ENCODE assay signal across 19 cellular contexts in genomic region chr22:50173221-50173982, GRCh38. TPM values are rescaled to one million over a fixed set of nuclear protein-coding genes. Genes with fewer than 3 reads are reported as not detected.
DNase-seq lines count a peak whose midpoint lies in the region; ATAC-seq and TF ChIP-seq lines count a peak whose summit lies in the region.
"Had no signal": no experiment of that assay in that cellular context is flagged by ENCODE, and none has a peak within 500 bp of the region (broad histone marks: within the 10 kb centered on the region; RNA-seq: fewer than 3 reads in every experiment).

No MANE protein-coding gene starts in this region.

- no peak overlapping the region for H3K27ac Mint-ChIP-seq in activated CD4-positive, alpha-beta T cell treated with anti-CD3 and anti-CD28 coated beads for 36 hours
- no peak overlapping the region for H3K27ac Mint-ChIP-seq in activated CD4-positive, alpha-beta T cell treated with anti-CD3 and anti-CD28 coated beads, Interleukin-2, amount 10 ng/mL, durations not matched to agents 7 days and 5 days
- H3K27ac Mint-ChIP-seq: activated T-helper 17 cell treated with anti-CD3 and anti-CD28 coated beads, Interleukin-2, amount 50 U/mL, for 72 hours had no signal

- H3K79me2 ChIP-seq in Karpas-422 (ENCODE audit: low read length) (no peaks in the 10 kb centered on the region), mesendoderm (ENCODE audit: control insufficient read depth, insufficient read depth, low read length) (no peaks in the 10 kb centered on the region)

- no peaks in the 10 kb centered on the region for H3K9me3 ChIP-seq in Karpas-422 (ENCODE audit: low read length)
- no peaks in the 10 kb centered on the region for H3K9me3 ChIP-seq in spleen
- H3K9me3 ChIP-seq: colonic mucosa, esophagus muscularis mucosa, heart left ventricle, psoas muscle, tibial artery had no signal

- H3K27me3 ChIP-seq in Karpas-422 (ENCODE audit: low read length) = no peaks in the 10 kb centered on the region
- peaks cover 0 to 89% (median 49%) of the 10 kb centered on the region in 7 donors for H3K27me3 ChIP-seq in spleen (replicated peaks in 1 of 7)
- peaks cover 7% of the 10 kb centered on the region for H3K27me3 ChIP-seq in mesendoderm (ENCODE audit: insufficient read depth, low read length, poor library complexity)

- H3K9ac ChIP-seq in Karpas-422 (ENCODE audit: low read length) (no peak overlapping the region), mesendoderm (ENCODE audit: low read length) (no peak overlapping the region)

- no peak overlapping the region for H3K4me3 ChIP-seq in Karpas-422 (ENCODE audit: low read length)
- H3K4me3 ChIP-seq in spleen = no peak overlapping the region
- H3K4me3 ChIP-seq in mesendoderm (ENCODE audit: low read length) = no peak overlapping the region
- H3K4me3 ChIP-seq: colonic mucosa, esophagus muscularis mucosa, heart left ventricle, psoas muscle, tibial artery had no signal

- ATAC-seq in activated CD4-positive, alpha-beta T cell treated with anti-CD3 and anti-CD28 coated beads for 36 hours = no peak
- ATAC-seq in GM21367 (IDR thresholded peaks at IDR 0.05; ENCODE audit: unreplicated experiment) = no peak
- ATAC-seq: activated T-helper 17 cell treated with anti-CD3 and anti-CD28 coated beads, Interleukin-2, amount 50 U/mL, for 72 hours; HCT116; heart left ventricle had no signal

- no peak overlapping the region for H3K4me3 Mint-ChIP-seq in activated CD4-positive, alpha-beta T cell treated with anti-CD3 and anti-CD28 coated beads for 36 hours
- no peak overlapping the region for H3K4me3 Mint-ChIP-seq in activated CD4-positive, alpha-beta T cell treated with anti-CD3 and anti-CD28 coated beads, Interleukin-2, amount 10 ng/mL, durations not matched to agents 7 days and 5 days

- no peak for TF ChIP-seq CTCF in spleen (IDR thresholded peaks at IDR 0.05 in 8 of 11, conservative IDR thresholded peaks at IDR 0.05 in 3 of 11)

- CTCF ChIA-PET in activated CD4-positive, alpha-beta T cell treated with anti-CD3 and anti-CD28 coated beads for 36 hours (lab: Charles Lee) = no interaction called here
- CTCF ChIA-PET in activated CD4-positive, alpha-beta T cell treated with anti-CD3 and anti-CD28 coated beads, Interleukin-2, amount 10 ng/mL, durations not matched to agents 7 days and 5 days (lab: Charles Lee) = interaction anchor here (0.7 to 1.0 kb wide), 2 partner anchors 9 to 11 kb away, joined by 3 read pairs; no protein-coding TSS in a partner anchor

- H3K4me1 Mint-ChIP-seq in activated CD4-positive, alpha-beta T cell treated with anti-CD3 and anti-CD28 coated beads for 36 hours = peaks cover 2% of the 10 kb centered on the region
- H3K4me1 Mint-ChIP-seq in activated CD4-positive, alpha-beta T cell treated with anti-CD3 and anti-CD28 coated beads, Interleukin-2, amount 10 ng/mL, durations not matched to agents 7 days and 5 days = peaks cover 6% of the 10 kb centered on the region

- H3K23ac ChIP-seq in mesendoderm (ENCODE audit: low read length) = no peak overlapping the region

- H4K20me1 ChIP-seq in Karpas-422 (ENCODE audit: insufficient read depth, low read depth, low read length) = no peaks in the 10 kb centered on the region

- H3K4me2 ChIP-seq in Karpas-422 (ENCODE audit: low read depth, low read length, poor library complexity, severe bottlenecking) (no peak overlapping the region), mesendoderm (ENCODE audit: low read length) (no peak overlapping the region)

- H3K4me1 ChIP-seq in Karpas-422 (ENCODE audit: low read length) (peaks cover 8% of the 10 kb centered on the region), spleen (peaks cover 4 to 52% (median 30%) of the 10 kb centered on the region in 6 donors), mesendoderm (ENCODE audit: control insufficient read depth, low read depth, low read length) (no peaks in the 10 kb centered on the region)
- H3K4me1 ChIP-seq: colonic mucosa, psoas muscle had no signal

- peak; percentile 11 for DNase-seq in activated CD4-positive, alpha-beta T cell treated with anti-CD3 and anti-CD28 coated beads for 36 hours
- no peak for DNase-seq in activated CD4-positive, alpha-beta T cell treated with anti-CD3 and anti-CD28 coated beads, Interleukin-2, amount 10 ng/mL, durations not matched to agents 7 days and 5 days
- peak; percentile 76 for DNase-seq in Karpas-422
- peak; percentile 57 for DNase-seq in UCSD-AML1 (lab: John Stamatoyannopoulos, UW; ENCODE audit: unreplicated experiment)
- DNase-seq in spleen = peak; percentile 85
- no peak for DNase-seq in NCI-H524 (lab: John Stamatoyannopoulos, UW)
- no peak for DNase-seq in mesendoderm
- DNase-seq: 8988T; activated CD4-positive, alpha-beta T cell treated with anti-CD3 and anti-CD28 coated beads, Interleukin-2, amount 50 U/mL, for 48 hours; colonic mucosa; NCI-H2029; NCI-H526 treated with DMSO at 0.1 percent for 48 hours; tibial artery had no signal

- H3K27ac ChIP-seq in Karpas-422 (ENCODE audit: low read length) (no peak overlapping the region), spleen (no peak overlapping the region), mesendoderm (ENCODE audit: low read depth, low read length) (no peak overlapping the region)
- H3K27ac ChIP-seq: colonic mucosa, esophagus muscularis mucosa, heart left ventricle, psoas muscle, tibial artery had no signal

- H3K79me1 ChIP-seq in mesendoderm (ENCODE audit: low read length) = no peaks in the 10 kb centered on the region

- H2BK120ac ChIP-seq in mesendoderm (ENCODE audit: low read depth, low read length) = no peak overlapping the region

- no peak overlapping the region for H4K8ac ChIP-seq in mesendoderm (ENCODE audit: low read depth, low read length)

- TF ChIP-seq POLR2A in spleen (IDR thresholded peaks at IDR 0.05) = no peak

- H3K9me3 Mint-ChIP-seq in activated CD4-positive, alpha-beta T cell treated with anti-CD3 and anti-CD28 coated beads for 36 hours (ENCODE audit: low read depth) = no peaks in the 10 kb centered on the region
- H3K9me3 Mint-ChIP-seq in activated CD4-positive, alpha-beta T cell treated with anti-CD3 and anti-CD28 coated beads, Interleukin-2, amount 10 ng/mL, durations not matched to agents 7 days and 5 days = no peaks in the 10 kb centered on the region
- H3K9me3 Mint-ChIP-seq: activated T-helper 17 cell treated with anti-CD3 and anti-CD28 coated beads, Interleukin-2, amount 50 U/mL, for 72 hours had no signal

- no peak overlapping the region for H3K56ac ChIP-seq in mesendoderm (ENCODE audit: low read length)

- no peaks in the 10 kb centered on the region for H3K9me2 ChIP-seq in Karpas-422 (replicated peaks; ENCODE audit: insufficient read depth, low read length)

- H3K18ac ChIP-seq in mesendoderm (ENCODE audit: low read length) = no peak overlapping the region

- H2AK5ac ChIP-seq in mesendoderm (ENCODE audit: low read length) = no peak overlapping the region

- intact Hi-C loops in activated CD4-positive, alpha-beta T cell treated with anti-CD3 and anti-CD28 coated beads for 36 hours (cut with DNase I, micrococcal nuclease) = no loop called here
- intact Hi-C loops in spleen (cut with DNase I; ENCODE audit: low total_unique reads) = no loop called here

- H3K4ac ChIP-seq in mesendoderm (ENCODE audit: low read depth, low read length) = no peak overlapping the region

- H3K36me3 ChIP-seq in Karpas-422 (ENCODE audit: insufficient read depth, low read length) = no peaks in the 10 kb centered on the region
- no peaks in the 10 kb centered on the region for H3K36me3 ChIP-seq in spleen
- no peaks in the 10 kb centered on the region for H3K36me3 ChIP-seq in mesendoderm (ENCODE audit: control insufficient read depth, insufficient read depth, low read length)
- H3K36me3 ChIP-seq: colonic mucosa, esophagus muscularis mucosa, heart left ventricle, tibial artery had no signal

- H2BK15ac ChIP-seq in mesendoderm (replicated peaks; ENCODE audit: low read depth) = no peak overlapping the region

- H2AFZ ChIP-seq in Karpas-422 (ENCODE audit: low read length) = no peak overlapping the region

- H3K36me3 Mint-ChIP-seq in activated CD4-positive, alpha-beta T cell treated with anti-CD3 and anti-CD28 coated beads for 36 hours (ENCODE audit: low read depth) = no peaks in the 10 kb centered on the region
- no peaks in the 10 kb centered on the region for H3K36me3 Mint-ChIP-seq in activated CD4-positive, alpha-beta T cell treated with anti-CD3 and anti-CD28 coated beads, Interleukin-2, amount 10 ng/mL, durations not matched to agents 7 days and 5 days (ENCODE audit: low read depth)

- 41 to 61% (median 46%) methylated on average over 23 to 31 of the region's 31 CpGs for WGBS in spleen, 5 donors
- WGBS in mesendoderm (ENCODE audit: extremely low coverage, insufficient coverage, low lambda C conversion rate) = no CpG with 5 or more reads among the region's 31 CpGs

- H3K27me3 Mint-ChIP-seq in activated CD4-positive, alpha-beta T cell treated with anti-CD3 and anti-CD28 coated beads for 36 hours = peaks cover 22% of the 10 kb centered on the region
- H3K27me3 Mint-ChIP-seq in activated CD4-positive, alpha-beta T cell treated with anti-CD3 and anti-CD28 coated beads, Interleukin-2, amount 10 ng/mL, durations not matched to agents 7 days and 5 days = peaks cover 27% of the 10 kb centered on the region

- no peak overlapping the region for H2BK5ac ChIP-seq in mesendoderm (ENCODE audit: low read length)

- H4K5ac ChIP-seq in mesendoderm (ENCODE audit: low read length) = no peak overlapping the region

- POLR2A ChIA-PET in activated CD4-positive, alpha-beta T cell treated with anti-CD3 and anti-CD28 coated beads for 36 hours (lab: Charles Lee) = interaction anchor here (0.7 kb wide), 1 partner anchor 17 kb away, joined by 8 read pairs; no protein-coding TSS in a partner anchor
- POLR2A ChIA-PET in activated CD4-positive, alpha-beta T cell treated with anti-CD3 and anti-CD28 coated beads, Interleukin-2, amount 10 ng/mL, durations not matched to agents 7 days and 5 days (lab: Charles Lee) = no interaction called here

RNA-seq across cellular contexts. Expression of gene PANX2, which starts 2.9 kb away (rescaled TPM):
- total RNA-seq in activated CD4-positive, alpha-beta T cell treated with anti-CD3 and anti-CD28 coated beads for 36 hours = 1 to 10 TPM; 2.2 to 2.7 TPM
- total RNA-seq in activated CD4-positive, alpha-beta T cell treated with anti-CD3 and anti-CD28 coated beads, Interleukin-2, amount 10 ng/mL, durations not matched to agents 7 days and 5 days = under 1 TPM; 0.10 TPM
- not detected in 2 replicates for total RNA-seq in Karpas-422 (2014; rRNA removed; shearing (Covaris generic); ENCODE audit: low replicate concordance)
- total RNA-seq in spleen = 1 to 10 TPM in 6 of 7 donors, under 1 TPM in 1; 0.39 to 4.6 (median 2.4) TPM
- under 1 TPM; 0.11 to 0.67 (median 0.24) TPM for polyA plus RNA-seq in spleen
- polyA plus RNA-seq in mesendoderm (2013, experiment 1 of 2) = 1.1 TPM
- polyA plus RNA-seq in mesendoderm (2013, experiment 2 of 2) = 1.1 TPM
- total RNA-seq: colonic mucosa had no signal

RNA-seq across cellular contexts. Expression of gene TRABD, which starts 12.3 kb away (rescaled TPM):
- total RNA-seq in activated CD4-positive, alpha-beta T cell treated with anti-CD3 and anti-CD28 coated beads for 36 hours = 10 to 100 TPM; 60.7 to 74.5 TPM
- total RNA-seq in activated CD4-positive, alpha-beta T cell treated with anti-CD3 and anti-CD28 coated beads, Interleukin-2, amount 10 ng/mL, durations not matched to agents 7 days and 5 days = 100 to 1,000 TPM; 112 to 138 TPM
- total RNA-seq in Karpas-422 (2014; rRNA removed; shearing (Covaris generic); ENCODE audit: low replicate concordance) = 46.7 and 117 TPM in 2 replicates
- total RNA-seq in spleen = 10 to 100 TPM; 49.8 to 66.5 (median 57.7) TPM
- polyA plus RNA-seq in spleen = 10 to 100 TPM; 43.3 to 85.8 (median 77.9) TPM
- 34.7 TPM for polyA plus RNA-seq in mesendoderm (2013, experiment 1 of 2)
- 35.7 TPM for polyA plus RNA-seq in mesendoderm (2013, experiment 2 of 2)

RNA-seq across cellular contexts. Expression of gene SELENOO, which starts 27.4 kb away (rescaled TPM):
- total RNA-seq in activated CD4-positive, alpha-beta T cell treated with anti-CD3 and anti-CD28 coated beads for 36 hours = 10 to 100 TPM; 14.4 to 18.3 TPM
- 10 to 100 TPM; 17.4 to 25.5 TPM for total RNA-seq in activated CD4-positive, alpha-beta T cell treated with anti-CD3 and anti-CD28 coated beads, Interleukin-2, amount 10 ng/mL, durations not matched to agents 7 days and 5 days
- 20.0 and 64.1 TPM in 2 replicates for total RNA-seq in Karpas-422 (2014; rRNA removed; shearing (Covaris generic); ENCODE audit: low replicate concordance)
- 10 to 100 TPM; 25.4 to 31.7 (median 29.3) TPM for total RNA-seq in spleen
- 10 to 100 TPM; 26.2 to 70.8 (median 47.0) TPM for polyA plus RNA-seq in spleen
- 8.4 TPM for polyA plus RNA-seq in mesendoderm (2013, experiment 1 of 2)
- polyA plus RNA-seq in mesendoderm (2013, experiment 2 of 2) = 8.9 TPM

Comparison
In these comparisons a context has a peak if more than half of its experiments do, and no peak if none do; other contexts are left out.
1. DNase-seq: peak in activated CD4-positive, alpha-beta T cell treated with anti-CD3 and anti-CD28 coated beads for 36 hours (single experiment), Karpas-422 (single experiment), UCSD-AML1 (single experiment) and spleen (single experiment); none in activated CD4-positive, alpha-beta T cell treated with anti-CD3 and anti-CD28 coated beads, Interleukin-2, amount 10 ng/mL, durations not matched to agents 7 days and 5 days (single experiment), NCI-H524 (0 of 2) and mesendoderm (single experiment).